In genomic region chr11:78282821-78283220, GRCh38 we compare ENCODE assay signal across 17 cellular contexts.
"Had no signal": no experiment of that assay in that cellular context is flagged by ENCODE, and none has a peak within 500 bp of the region (broad histone marks: within the 10 kb centered on the region; RNA-seq: fewer than 3 reads in every experiment).

No MANE protein-coding gene starts in this region.

- H3K27ac ChIP-seq: colonic mucosa, esophagus squamous epithelium, left ventricle myocardium inferior, ovary, right atrium auricular region, suprapubic skin, thyroid gland, uterus had no signal

- H3K4me2 ChIP-seq: smooth muscle cell had no signal

- ATAC-seq: mucosa of descending colon; naive thymus-derived CD8-positive, alpha-beta T cell; stimulated activated naive CD8-positive, alpha-beta T cell treated with anti-CD3 and anti-CD28 coated beads, Interleukin-15, Interleukin-2, amounts not matched to agents 100 U/mL and 50 U/mL, for 24 hours had no signal

- FAIRE-seq: keratinocyte had no signal

- H3K4me3 ChIP-seq: colonic mucosa, esophagus squamous epithelium, left ventricle myocardium inferior, mucosa of descending colon, ovary, right atrium auricular region, smooth muscle cell, suprapubic skin, thyroid gland, uterus had no signal

- H3K4me1 ChIP-seq: colonic mucosa, esophagus squamous epithelium, suprapubic skin had no signal

- H3K27me3 ChIP-seq: colonic mucosa, esophagus squamous epithelium, ovary, right atrium auricular region, suprapubic skin, thyroid gland, uterus had no signal

- DNase-seq: colonic mucosa; dermis blood vessel endothelial cell; esophagus squamous epithelium; foreskin fibroblast; immature natural killer cell; left ventricle myocardium inferior; mucosa of descending colon; naive thymus-derived CD8-positive, alpha-beta T cell; ovary; stimulated activated CD4-positive, alpha-beta T cell treated with anti-CD3 and anti-CD28 coated beads, Interleukin-2, amount 100 ng/mL, for 48 hours; stimulated activated naive CD8-positive, alpha-beta T cell treated with anti-CD3 and anti-CD28 coated beads, Interleukin-15, Interleukin-2, amounts not matched to agents 100 U/mL and 50 U/mL, for 24 hours; thyroid gland; uterus had no signal

- H3K9me3 ChIP-seq: colonic mucosa, esophagus squamous epithelium, left ventricle myocardium inferior, mucosa of descending colon, ovary, right atrium auricular region, suprapubic skin, thyroid gland, uterus had no signal

- H3K36me3 ChIP-seq: colonic mucosa, ovary, thyroid gland, uterus had no signal
